ENCODE assay signal across 17 cellular contexts in genomic region chr7:2386964-2387669, GRCh38.
"Had no signal": no experiment of that assay in that cellular context is flagged by ENCODE, and none has a peak within 500 bp of the region (broad histone marks: within the 10 kb centered on the region; RNA-seq: fewer than 3 reads in every experiment).

No MANE protein-coding gene starts in this region.

- H3K9me3 ChIP-seq: body of pancreas, esophagus squamous epithelium, spleen, upper lobe of right lung had no signal

- H3K4me3 ChIP-seq: body of pancreas, esophagus squamous epithelium, spleen, upper lobe of right lung had no signal

- H3K4me1 ChIP-seq: body of pancreas, upper lobe of right lung had no signal

- DNase-seq: activated B cell treated with CpG ODN at 0.5 μM for 24 hours; activated CD4-positive, alpha-beta memory T cell treated with anti-CD3 and anti-CD28 coated beads, Interleukin-2, amount 10 ng/mL, durations not matched to agents 7 days and 5 days; activated CD4-positive, alpha-beta T cell treated with anti-CD3 and anti-CD28 coated beads for 4 hours; activated CD8-positive, alpha-beta memory T cell treated with anti-CD3 and anti-CD28 coated beads, Interleukin-2, amount 10 ng/mL, durations not matched to agents 7 days and 5 days; activated naive CD4-positive, alpha-beta T cell treated with Interleukin-2 at 50 U/mL for 16 hours; body of pancreas; cortex of kidney; effector CD8-positive, alpha-beta T cell; esophagus squamous epithelium; mesenchymal stem cell; naive thymus-derived CD4-positive, alpha-beta T cell; posterior cingulate gyrus; spleen; stimulated activated CD4-positive, alpha-beta T cell treated with anti-CD3 and anti-CD28 coated beads, Interleukin-4, amount 100 ng/mL, for 4 hours; upper lobe of right lung had no signal

- ATAC-seq: activated CD8-positive, alpha-beta memory T cell treated with anti-CD3 and anti-CD28 coated beads, Interleukin-2, amount 10 ng/mL, durations not matched to agents 7 days and 5 days; activated T-helper 17 cell treated with anti-CD3 and anti-CD28 coated beads, Interleukin-2, amount 50 U/mL, for 72 hours; body of pancreas; naive thymus-derived CD4-positive, alpha-beta T cell; stimulated activated memory B cell treated with anti-CD40 and anti-IgM and Interleukin-4, amounts not matched to agents 10 μg/mL and 1 μg/mL and 100 μg/mL, for 72 hours had no signal

- H3K27me3 ChIP-seq: body of pancreas, esophagus squamous epithelium, spleen, upper lobe of right lung had no signal

- H3K27ac ChIP-seq: body of pancreas, upper lobe of right lung had no signal
